Comparison of ENCODE assay signal across 11 cellular contexts in genomic region chr5:149938791-149939358, GRCh38. TPM values are rescaled to one million over a fixed set of nuclear protein-coding genes. Genes with fewer than 3 reads are reported as not detected.
DNase-seq lines count a peak whose midpoint lies in the region; ATAC-seq and TF ChIP-seq lines count a peak whose summit lies in the region.
"Had no signal": no experiment of that assay in that cellular context is flagged by ENCODE, and none has a peak within 500 bp of the region (broad histone marks: within the 10 kb centered on the region; RNA-seq: fewer than 3 reads in every experiment).

No MANE protein-coding gene starts in this region.

- H3K27me3 ChIP-seq in SK-N-SH (ENCODE audit: insufficient read depth) (no peaks in the 10 kb centered on the region), transverse colon (no peaks in the 10 kb centered on the region), BE2C (no peaks in the 10 kb centered on the region)
- H3K27me3 ChIP-seq: Peyer's patch had no signal

- H3K9me2 ChIP-seq in SK-N-SH, result no peaks in the 10 kb centered on the region

- POLR2A ChIA-PET in SK-N-SH (lab: Yijun Ruan, JAX), result no interaction called here

- no peaks in the 10 kb centered on the region for H3K9me3 ChIP-seq in SK-N-SH
- H3K9me3 ChIP-seq in transverse colon, result no peaks in the 10 kb centered on the region
- H3K9me3 ChIP-seq in BE2C, result no peaks in the 10 kb centered on the region
- H3K9me3 ChIP-seq: Peyer's patch had no signal

- H3F3A ChIP-seq in SK-N-SH (replicated peaks; ENCODE audit: insufficient read depth), result peaks cover 22% of the 10 kb centered on the region

- peak overlapping the region; percentile 51; the same call in 1 of the 2 replicates for H3K9ac ChIP-seq in SK-N-SH

- H3K36me3 ChIP-seq in SK-N-SH (replicated peaks in 1 of 2; ENCODE audit: control insufficient read depth in 1 of 2, insufficient read depth in 2 of 2, low read length in 1 of 2), result no peaks in the 10 kb centered on the region
- no peaks in the 10 kb centered on the region for H3K36me3 ChIP-seq in transverse colon
- no peaks in the 10 kb centered on the region for H3K36me3 ChIP-seq in BE2C
- H3K36me3 ChIP-seq: Peyer's patch had no signal

- intact Hi-C loops in Right ventricle myocardium superior (cut with DNase I), result no loop called here
- intact Hi-C loops in cardiac septum (cut with DNase I), result no loop called here
- intact Hi-C loops in transverse colon (cut with DNase I; ENCODE audit: low total_unique reads), result no loop called here

- H3K4me2 ChIP-seq in SK-N-SH, result peak overlapping the region; percentile 46

- in situ Hi-C loops in transverse colon (cut with MboI; ENCODE audit: low pct_ligation_motif_present in 1 of 4, low pct_unique_long_range_greater_than_20kb in 1 of 4, low sequenced_read_pairs in 3 of 4), result no loop called here

- TF ChIP-seq CTCF in SK-N-SH (IDR thresholded peaks at IDR 0.05) (no peak), transverse colon (IDR thresholded peaks at IDR 0.05) (no peak), BE2C (IDR thresholded peaks at IDR 0.05; ENCODE audit: low read depth, low read length) (no peak)

- no peak overlapping the region for H3K4me3 ChIP-seq in SK-N-SH (ENCODE audit: low read depth in 2 of 2, low read length in 1 of 2)
- H3K4me3 ChIP-seq in transverse colon, result no peak overlapping the region
- no peak overlapping the region for H3K4me3 ChIP-seq in BE2C (ENCODE audit: low read depth, low read length)
- H3K4me3 ChIP-seq: Peyer's patch had no signal

- no peaks in the 10 kb centered on the region for H4K20me1 ChIP-seq in SK-N-SH (ENCODE audit: insufficient read depth)

- no peak for TF ChIP-seq POLR2A in transverse colon (IDR thresholded peaks at IDR 0.05)

- H3K27ac ChIP-seq in SK-N-SH (ENCODE audit: low read depth in 2 of 2, low read length in 1 of 2), result peak overlapping the region; percentile 63 to 67; a peak in 3 of 4 replicates
- H3K27ac ChIP-seq in transverse colon, result peak overlapping the region; percentile 27 to 63 (median 56)

- H3K4me1 ChIP-seq in SK-N-SH (ENCODE audit: control insufficient read depth in 1 of 2, insufficient read depth in 2 of 2, low read depth in 1 of 2, low read length in 1 of 2) (peaks cover 5 to 37% of the 10 kb centered on the region in 2 experiments), transverse colon (peaks cover 6 to 64% (median 48%) of the 10 kb centered on the region in 4 donors), BE2C (no peaks in the 10 kb centered on the region)

- CTCF ChIA-PET in SK-N-SH (lab: Yijun Ruan, JAX), result interaction anchor here (1.0 to 1.6 kb wide), 2 partner anchors 21 to 23 kb away, joined by 4 to 7 read pairs; partner anchors contain the start of gene SLC26A2

- peak overlapping the region; percentile 27; the same call in 1 of the 2 replicates for H2AFZ ChIP-seq in SK-N-SH (ENCODE audit: low read depth)

- ATAC-seq in Right ventricle myocardium superior (ENCODE audit: poor library complexity) (peak; percentile 21), GM19351 (IDR thresholded peaks at IDR 0.05; ENCODE audit: unreplicated experiment) (no peak), GM19328 (IDR thresholded peaks at IDR 0.05; ENCODE audit: unreplicated experiment) (no peak)

- no peak for DNase-seq in Right ventricle myocardium superior
- no peak for DNase-seq in cardiac septum (ENCODE audit: low spot score)
- no peak for DNase-seq in SK-N-SH
- peak; percentile 29 for DNase-seq in fibroblast of peridontal ligament (ENCODE audit: extremely low read depth)
- DNase-seq in transverse colon, result no peak
- DNase-seq in BE2C, result no peak
- DNase-seq: C1 segment of cervical spinal cord had no signal

- H3K79me2 ChIP-seq in SK-N-SH (ENCODE audit: insufficient read depth), result no peaks in the 10 kb centered on the region

- 31% methylated on average over 4 of the region's 6 CpGs for WGBS in SK-N-SH (ENCODE audit: low lambda C conversion rate)
- 84 to 100% methylated on average over 1 to 6 of the region's 6 CpGs for WGBS in transverse colon (ENCODE audit: low coverage in 1 of 2), 2 donors

- no peak for TF ChIP-seq RAD21 in SK-N-SH (IDR thresholded peaks at IDR 0.05; ENCODE audit: low read length)

- TF ChIP-seq EP300 in SK-N-SH (IDR thresholded peaks at IDR 0.05; ENCODE audit: borderline replicate concordance in 1 of 2, low read depth in 1 of 2, low read length in 1 of 2) (no peak; a peak in 1 of 4 replicates), transverse colon (IDR thresholded peaks at IDR 0.05; ENCODE audit: low read depth) (no peak)

TF ChIP-seq in SK-N-SH, 30 proteins besides CTCF, POLR2A, EP300 and RAD21:
- TF ChIP-seq NFIC (IDR thresholded peaks at IDR 0.05; ENCODE audit: borderline replicate concordance), result peak; percentile 31; the same call in 1 of the 2 replicates
- TF ChIP-seq RFX5 (IDR thresholded peaks at IDR 0.05; ENCODE audit: low read length), result no peak
- peak; percentile 14; the same call in 1 of the 2 replicates for TF ChIP-seq JUND (IDR thresholded peaks at IDR 0.05)
- TF ChIP-seq MAX (IDR thresholded peaks at IDR 0.05; ENCODE audit: low read depth), result peak; percentile 82
- peak; percentile 13; the same call in 1 of the 2 replicates for TF ChIP-seq PBX3 (IDR thresholded peaks at IDR 0.05)
- no peak for TF ChIP-seq SMC3 (IDR thresholded peaks at IDR 0.05; ENCODE audit: low read depth, low read length)
- TF ChIP-seq TCF12 (IDR thresholded peaks at IDR 0.05), result peak; percentile 36; the same call in 1 of the 2 replicates

RNA-seq across cellular contexts. Expression of gene PDE6A, which starts 5.7 kb away (rescaled TPM):
- total RNA-seq in Right ventricle myocardium superior (0.08 TPM), cardiac septum (0.13 TPM), transverse colon (1 to 10 TPM; 1.2 to 6.5 (median 3.5) TPM)
- polyA plus RNA-seq in SK-N-SH (2012; rRNA removed), result 0.05 and 0.06 TPM in 2 replicates
- polyA plus RNA-seq in SK-N-SH (2012; cell fraction: cytosol; rRNA removed), result 0.06 and 0.07 TPM in 2 replicates
- 0.11 and 0.14 TPM in 2 replicates for polyA plus RNA-seq in SK-N-SH (2012; cell fraction: nucleus; rRNA removed)
- polyA plus RNA-seq in BE2C (2012; ENCODE audit: insufficient read depth, insufficient read length, low read depth), result 0.11 TPM
- total RNA-seq: activated T-helper 2 cell treated with anti-CD3 and anti-CD28 coated beads, Interferon-gamma antibody, Interleukin-2, Interleukin-4, amounts not matched to agents 10 μg/mL and 5 μg/mL and 100 μg/mL, durations not matched to agents 14 hours and 24 hours and 36 hours; Peyer's patch had no signal

RNA-seq across cellular contexts. Expression of gene SLC26A2, which starts 21.7 kb away (rescaled TPM):
- total RNA-seq in Right ventricle myocardium superior, result 2.9 TPM
- total RNA-seq in cardiac septum, result 5.8 TPM
- 1.3 and 1.9 TPM in 2 replicates for polyA plus RNA-seq in SK-N-SH (2012; rRNA removed)
- 2.0 TPM in 2 replicates for polyA plus RNA-seq in SK-N-SH (2012; cell fraction: cytosol; rRNA removed)
- 0.89 and 1.7 TPM in 2 replicates for polyA plus RNA-seq in SK-N-SH (2012; cell fraction: nucleus; rRNA removed)
- 1,000 to 10,000 TPM in 2 of 4 donors, 100 to 1,000 TPM in 2; 233 to 1,489 (median 1,023) TPM for total RNA-seq in transverse colon
- polyA plus RNA-seq in BE2C (2012; ENCODE audit: insufficient read depth, insufficient read length, low read depth), result 4.6 TPM

Comparison
In these comparisons a context has a peak if more than half of its experiments do, and no peak if none do; other contexts are left out.
1. RNA of gene SLC26A2, which starts 21.7 kb away (total RNA-seq): 233 to 1,489 TPM in transverse colon; 5.8 TPM in cardiac septum (single experiment) and 2.9 TPM in Right ventricle myocardium superior (single experiment); every median in the first group is over 10 times any median in the second.